Comparison of ENCODE assay signal across 21 cellular contexts in genomic region chr6:151005896-151006632, GRCh38.
DNase-seq lines count a peak whose midpoint lies in the region; ATAC-seq lines count a peak whose summit lies in the region.
"Had no signal": no experiment of that assay in that cellular context is flagged by ENCODE, and none has a peak within 500 bp of the region (broad histone marks: within the 10 kb centered on the region; RNA-seq: fewer than 3 reads in every experiment).

No MANE protein-coding gene starts in this region.

- H3K27me3 Mint-ChIP-seq in activated T-cell treated with anti-CD3 and anti-CD28 coated beads, Interleukin-2, amount 50 U/mL, for 72 hours (ENCODE audit: low read depth) = no peaks in the 10 kb centered on the region
- H3K27me3 Mint-ChIP-seq in naive thymus-derived CD4-positive, alpha-beta T cell = no peaks in the 10 kb centered on the region
- H3K27me3 Mint-ChIP-seq: IgD-negative memory B cell, T-helper 17 cell had no signal

- no peak overlapping the region for H3K4me3 ChIP-seq in naive thymus-derived CD4-positive, alpha-beta T cell (ENCODE audit: low read length)

- peak in 2 of 3 experiments; percentile 5 to 18 for DNase-seq in NCI-H1417 (lab: John Stamatoyannopoulos, UW)
- DNase-seq in NCI-H1417 treated with DMSO at 0.1 percent for 48 hours (lab: John Stamatoyannopoulos, UW) = no peak
- peak; percentile 69 for DNase-seq in KBM-7
- no peak for DNase-seq in activated T-cell treated with anti-CD3 and anti-CD28 coated beads, Interleukin-2, amount 50 U/mL, for 72 hours
- no peak for DNase-seq in naive thymus-derived CD4-positive, alpha-beta T cell
- DNase-seq in NCI-H510A treated with DMSO at 0.1 percent for 48 hours (lab: John Stamatoyannopoulos, UW) = no peak
- DNase-seq in GDM1 (lab: John Stamatoyannopoulos, UW) = no peak
- DNase-seq: activated CD4-positive, alpha-beta T cell treated with anti-CD3 and anti-CD28 coated beads, Interleukin-2, amount 50 U/mL, for 1 hour; activated effector memory CD4-positive, alpha-beta T cell treated with Interleukin-2 at 50 U/mL for 16 hours; amygdala; EL; foreskin keratinocyte; NCI-H1105 treated with DMSO at 0.1 percent for 48 hours; NCI-H345; posterior cingulate gyrus; stimulated activated CD4-positive, alpha-beta T cell treated with anti-CD3 and anti-CD28 coated beads, Interleukin-12 subunit alpha, Interleukin-12 subunit beta, amount 100 ng/mL, for 4 hours; stimulated activated naive CD8-positive, alpha-beta T cell treated with anti-CD3 and anti-CD28 coated beads, Interleukin-15, Interleukin-2, amounts not matched to agents 100 U/mL and 50 U/mL, for 24 hours; T-helper 17 cell had no signal

- no peaks in the 10 kb centered on the region for H3K4me1 ChIP-seq in naive thymus-derived CD4-positive, alpha-beta T cell (ENCODE audit: control insufficient read depth in 2 of 2, insufficient read depth in 2 of 2, low read length in 2 of 2)

- no peak overlapping the region for H3K27ac ChIP-seq in naive thymus-derived CD4-positive, alpha-beta T cell (ENCODE audit: low read depth, low read length)
- H3K27ac ChIP-seq: C4-2B, foreskin keratinocyte had no signal

- intact Hi-C loops in naive thymus-derived CD4-positive, alpha-beta T cell (cut with micrococcal nuclease) = loop anchor here in 1 of 2 donors (2.0 to 10.0 kb wide), 2 partner anchors 19 to 479 kb away; no protein-coding TSS in a partner anchor

- H3K27ac Mint-ChIP-seq in activated T-cell treated with anti-CD3 and anti-CD28 coated beads, Interleukin-2, amount 50 U/mL, for 72 hours = peak overlapping the region; percentile 3
- peak overlapping the region in 3 of 9 donors; percentile 12 to 32 (median 22) for H3K27ac Mint-ChIP-seq in naive thymus-derived CD4-positive, alpha-beta T cell
- H3K27ac Mint-ChIP-seq: IgD-negative memory B cell, T-helper 17 cell had no signal

- POLR2A ChIA-PET in naive thymus-derived CD4-positive, alpha-beta T cell (lab: Charles Lee) = no interaction called here

- no peak for ATAC-seq in activated T-cell treated with anti-CD3 and anti-CD28 coated beads, Interleukin-2, amount 50 U/mL, for 72 hours (replicated peaks in 1 of 2)
- peak; percentile 51 for ATAC-seq in naive thymus-derived CD4-positive, alpha-beta T cell
- no peak for ATAC-seq in GM18517 (IDR thresholded peaks at IDR 0.05; ENCODE audit: unreplicated experiment)
- ATAC-seq: foreskin keratinocyte; stimulated activated naive CD8-positive, alpha-beta T cell treated with anti-CD3 and anti-CD28 coated beads, Interleukin-15, Interleukin-2, amounts not matched to agents 100 U/mL and 50 U/mL, for 24 hours; T-helper 17 cell had no signal

- H3K4me1 Mint-ChIP-seq in activated T-cell treated with anti-CD3 and anti-CD28 coated beads, Interleukin-2, amount 50 U/mL, for 72 hours (ENCODE audit: low read depth) = peaks cover 37% of the 10 kb centered on the region
- peaks cover 0 to 30% (median 16%) of the 10 kb centered on the region in 7 donors for H3K4me1 Mint-ChIP-seq in naive thymus-derived CD4-positive, alpha-beta T cell

- in situ Hi-C loops in KBM-7 (cut with MboI; ENCODE audit: low pct_unique_long_range_greater_than_20kb, low sequenced_read_pairs) = loop anchor here (25.0 kb wide), 1 partner anchor 306 kb away; no protein-coding TSS in a partner anchor

- no peaks in the 10 kb centered on the region for H3K36me3 ChIP-seq in naive thymus-derived CD4-positive, alpha-beta T cell (ENCODE audit: control insufficient read depth in 2 of 3, insufficient read depth in 3 of 3, low read length in 3 of 3)

- no peak overlapping the region for H3K4me3 Mint-ChIP-seq in activated T-cell treated with anti-CD3 and anti-CD28 coated beads, Interleukin-2, amount 50 U/mL, for 72 hours
- H3K4me3 Mint-ChIP-seq in naive thymus-derived CD4-positive, alpha-beta T cell = peak overlapping the region in 5 of 10 donors; percentile 0 to 65 (median 43)
- H3K4me3 Mint-ChIP-seq: T-helper 17 cell had no signal

- H3K9me3 Mint-ChIP-seq in activated T-cell treated with anti-CD3 and anti-CD28 coated beads, Interleukin-2, amount 50 U/mL, for 72 hours = no peaks in the 10 kb centered on the region
- no peaks in the 10 kb centered on the region for H3K9me3 Mint-ChIP-seq in naive thymus-derived CD4-positive, alpha-beta T cell
- H3K9me3 Mint-ChIP-seq: IgD-negative memory B cell had no signal

- no peaks in the 10 kb centered on the region for H3K9me3 ChIP-seq in naive thymus-derived CD4-positive, alpha-beta T cell (ENCODE audit: control insufficient read depth in 2 of 3, low read length in 3 of 3)

- CTCF ChIA-PET in naive thymus-derived CD4-positive, alpha-beta T cell (lab: Charles Lee) = interaction anchor here (1.0 to 1.3 kb wide), 2 partner anchors 7 to 318 kb away, joined by 3 to 4 read pairs; no protein-coding TSS in a partner anchor

- no peaks in the 10 kb centered on the region for H3K27me3 ChIP-seq in naive thymus-derived CD4-positive, alpha-beta T cell (ENCODE audit: control insufficient read depth in 2 of 2, insufficient read depth in 2 of 2, low read length in 2 of 2)
- H3K27me3 ChIP-seq: foreskin keratinocyte had no signal

- H3K36me3 Mint-ChIP-seq in activated T-cell treated with anti-CD3 and anti-CD28 coated beads, Interleukin-2, amount 50 U/mL, for 72 hours (ENCODE audit: insufficient read depth in 2 of 2) = peaks cover 0 to 4% of the 10 kb centered on the region in 2 donors
- H3K36me3 Mint-ChIP-seq in naive thymus-derived CD4-positive, alpha-beta T cell = peaks cover 0 to 6% (median 0%) of the 10 kb centered on the region in 5 donors
- H3K36me3 Mint-ChIP-seq: IgD-negative memory B cell had no signal

Comparison
In these comparisons a context has a peak if more than half of its experiments do, and no peak if none do; other contexts are left out.
1. DNase-seq: peak in NCI-H1417 (2 of 3) and KBM-7 (single experiment); none in NCI-H1417 treated with DMSO at 0.1 percent for 48 hours (single experiment), activated T-cell treated with anti-CD3 and anti-CD28 coated beads, Interleukin-2, amount 50 U/mL, for 72 hours (0 of 2), naive thymus-derived CD4-positive, alpha-beta T cell (0 of 9), NCI-H510A treated with DMSO at 0.1 percent for 48 hours (single experiment) and GDM1 (single experiment).